1 cellular context compared by ENCODE assay signal in the genomic region with DNA sequence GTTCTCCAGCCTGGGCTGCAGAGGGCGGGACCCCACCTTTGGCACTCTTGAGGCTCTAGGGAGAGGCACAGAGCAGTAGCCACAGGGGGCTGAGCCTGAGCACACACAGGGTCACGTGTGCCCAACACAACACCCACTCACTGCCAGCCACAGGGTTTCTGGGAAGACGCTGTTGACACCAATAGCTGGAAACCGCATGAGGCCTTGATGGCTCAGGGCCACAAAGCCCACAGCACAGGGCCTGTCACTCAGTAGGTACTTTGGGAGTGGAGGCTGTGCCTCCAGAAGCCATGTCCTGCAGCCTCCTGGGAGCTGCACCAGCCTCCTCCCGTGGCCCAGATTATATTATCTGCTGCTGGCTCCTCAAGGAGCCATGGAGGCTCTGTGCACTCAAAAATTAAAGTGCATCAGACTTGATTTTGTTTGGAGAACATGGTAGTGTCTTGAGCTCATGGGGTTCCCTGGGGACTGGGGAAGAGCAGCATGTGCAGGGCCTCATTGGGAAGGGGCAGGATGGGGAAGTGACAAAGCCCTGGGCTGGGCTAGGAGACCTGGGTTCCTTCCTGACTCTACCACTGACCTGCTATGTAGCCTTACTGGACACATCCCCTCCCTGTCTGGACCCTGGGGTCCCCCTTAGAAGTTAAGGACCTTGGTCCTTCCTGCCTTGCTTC.
TF ChIP-seq lines count a peak whose summit lies in the region.

No MANE protein-coding gene starts in this region.

TF ChIP-seq in HepG2, 621 proteins besides CTCF, POLR2A, EP300 and RAD21 (continued from another document and continues in another):
- TF ChIP-seq KAT2B (IDR thresholded peaks at IDR 0.05; ENCODE audit: borderline replicate concordance, low read depth, low read length) (no peak), SUZ12 (IDR thresholded peaks at IDR 0.05; ENCODE audit: low read depth, low read length) (no peak), SIN3B (IDR thresholded peaks at IDR 0.05; ENCODE audit: low read length) (no peak), MAZ (IDR thresholded peaks at IDR 0.05; ENCODE audit: borderline replicate concordance, low read depth, low read length) (no peak), MAZ (CRISPR knock-in tag; IDR thresholded peaks at IDR 0.05; ENCODE audit: low read depth) (no peak), RAD51 (IDR thresholded peaks at IDR 0.05; ENCODE audit: borderline replicate concordance) (peak; percentile 55; the same call in 1 of the 2 replicates), ZNF496 (CRISPR knock-in tag; IDR thresholded peaks at IDR 0.05; ENCODE audit: insufficient replicate concordance) (no peak), CHD2 (IDR thresholded peaks at IDR 0.05; ENCODE audit: low read depth, low read length) (no peak), WIZ (CRISPR knock-in tag; IDR thresholded peaks at IDR 0.05) (no peak), NR2C2 (CRISPR knock-in tag; IDR thresholded peaks at IDR 0.05; ENCODE audit: borderline replicate concordance) (no peak), MBD4 (IDR thresholded peaks at IDR 0.05; ENCODE audit: borderline replicate concordance, low read length) (no peak), IRF2 (CRISPR knock-in tag; IDR thresholded peaks at IDR 0.05) (peak; percentile 64), SNAI1 (CRISPR knock-in tag; IDR thresholded peaks at IDR 0.05; ENCODE audit: borderline replicate concordance) (no peak), ZC3H4 (CRISPR knock-in tag; IDR thresholded peaks at IDR 0.05; ENCODE audit: borderline replicate concordance) (no peak), ZFP36L1 (CRISPR knock-in tag; IDR thresholded peaks at IDR 0.05) (no peak), PHF8 (CRISPR knock-in tag; IDR thresholded peaks at IDR 0.05) (no peak), SRSF1 (optimal IDR thresholded peaks at IDR 0.05; ENCODE audit: low read depth, low read length) (no peak), THYN1 (CRISPR knock-in tag; IDR thresholded peaks at IDR 0.05; ENCODE audit: borderline replicate concordance, low read depth) (no peak), RBFOX2 (IDR thresholded peaks at IDR 0.05; ENCODE audit: low read depth, low read length) (no peak), PITX1 (CRISPR knock-in tag; IDR thresholded peaks at IDR 0.05) (no peak), TOE1 (CRISPR knock-in tag; IDR thresholded peaks at IDR 0.05) (no peak), SSRP1 (CRISPR knock-in tag; IDR thresholded peaks at IDR 0.05) (no peak), ZNF567 (CRISPR knock-in tag; IDR thresholded peaks at IDR 0.05; ENCODE audit: borderline replicate concordance) (no peak), ARNT (IDR thresholded peaks at IDR 0.05) (no peak), ZBTB7B (CRISPR knock-in tag; IDR thresholded peaks at IDR 0.05) (peak; percentile 60; the same call in 1 of the 2 replicates), ARNT2 (CRISPR knock-in tag; IDR thresholded peaks at IDR 0.05; ENCODE audit: low read depth) (no peak), CENPT (CRISPR knock-in tag; IDR thresholded peaks at IDR 0.05; ENCODE audit: low read depth) (no peak), PRMT3 (CRISPR knock-in tag; IDR thresholded peaks at IDR 0.05; ENCODE audit: borderline replicate concordance, low read depth) (no peak), ZNF382 (CRISPR knock-in tag; IDR thresholded peaks at IDR 0.05; ENCODE audit: borderline replicate concordance) (no peak), ATF7-NPFF (CRISPR knock-in tag; IDR thresholded peaks at IDR 0.05; ENCODE audit: low read depth) (no peak), EED (CRISPR knock-in tag; IDR thresholded peaks at IDR 0.05) (no peak), GTF3A (CRISPR knock-in tag; conservative IDR thresholded peaks at IDR 0.05) (no peak), GLI4 (CRISPR knock-in tag; IDR thresholded peaks at IDR 0.05; ENCODE audit: borderline replicate concordance) (no peak), KAT8 (CRISPR knock-in tag; IDR thresholded peaks at IDR 0.05) (peak; percentile 72)
- TF ChIP-seq, protein P1, sequence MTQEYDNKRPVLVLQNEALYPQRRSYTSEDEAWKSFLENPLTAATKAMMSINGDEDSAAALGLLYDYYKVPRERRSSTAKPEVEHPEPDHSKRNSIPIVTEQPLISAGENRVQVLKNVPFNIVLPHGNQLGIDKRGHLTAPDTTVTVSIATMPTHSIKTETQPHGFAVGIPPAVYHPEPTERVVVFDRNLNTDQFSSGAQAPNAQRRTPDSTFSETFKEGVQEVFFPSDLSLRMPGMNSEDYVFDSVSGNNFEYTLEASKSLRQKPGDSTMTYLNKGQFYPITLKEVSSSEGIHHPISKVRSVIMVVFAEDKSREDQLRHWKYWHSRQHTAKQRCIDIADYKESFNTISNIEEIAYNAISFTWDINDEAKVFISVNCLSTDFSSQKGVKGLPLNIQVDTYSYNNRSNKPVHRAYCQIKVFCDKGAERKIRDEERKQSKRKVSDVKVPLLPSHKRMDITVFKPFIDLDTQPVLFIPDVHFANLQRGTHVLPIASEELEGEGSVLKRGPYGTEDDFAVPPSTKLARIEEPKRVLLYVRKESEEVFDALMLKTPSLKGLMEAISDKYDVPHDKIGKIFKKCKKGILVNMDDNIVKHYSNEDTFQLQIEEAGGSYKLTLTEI (CRISPR knock-in tag; conservative IDR thresholded peaks at IDR 0.05): no peak
- TF ChIP-seq, protein P2, sequence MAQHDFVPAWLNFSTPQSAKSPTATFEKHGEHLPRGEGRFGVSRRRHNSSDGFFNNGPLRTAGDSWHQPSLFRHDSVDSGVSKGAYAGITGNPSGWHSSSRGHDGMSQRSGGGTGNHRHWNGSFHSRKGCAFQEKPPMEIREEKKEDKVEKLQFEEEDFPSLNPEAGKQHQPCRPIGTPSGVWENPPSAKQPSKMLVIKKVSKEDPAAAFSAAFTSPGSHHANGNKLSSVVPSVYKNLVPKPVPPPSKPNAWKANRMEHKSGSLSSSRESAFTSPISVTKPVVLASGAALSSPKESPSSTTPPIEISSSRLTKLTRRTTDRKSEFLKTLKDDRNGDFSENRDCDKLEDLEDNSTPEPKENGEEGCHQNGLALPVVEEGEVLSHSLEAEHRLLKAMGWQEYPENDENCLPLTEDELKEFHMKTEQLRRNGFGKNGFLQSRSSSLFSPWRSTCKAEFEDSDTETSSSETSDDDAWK (CRISPR knock-in tag; IDR thresholded peaks at IDR 0.05): no peak
- TF ChIP-seq, protein P3, sequence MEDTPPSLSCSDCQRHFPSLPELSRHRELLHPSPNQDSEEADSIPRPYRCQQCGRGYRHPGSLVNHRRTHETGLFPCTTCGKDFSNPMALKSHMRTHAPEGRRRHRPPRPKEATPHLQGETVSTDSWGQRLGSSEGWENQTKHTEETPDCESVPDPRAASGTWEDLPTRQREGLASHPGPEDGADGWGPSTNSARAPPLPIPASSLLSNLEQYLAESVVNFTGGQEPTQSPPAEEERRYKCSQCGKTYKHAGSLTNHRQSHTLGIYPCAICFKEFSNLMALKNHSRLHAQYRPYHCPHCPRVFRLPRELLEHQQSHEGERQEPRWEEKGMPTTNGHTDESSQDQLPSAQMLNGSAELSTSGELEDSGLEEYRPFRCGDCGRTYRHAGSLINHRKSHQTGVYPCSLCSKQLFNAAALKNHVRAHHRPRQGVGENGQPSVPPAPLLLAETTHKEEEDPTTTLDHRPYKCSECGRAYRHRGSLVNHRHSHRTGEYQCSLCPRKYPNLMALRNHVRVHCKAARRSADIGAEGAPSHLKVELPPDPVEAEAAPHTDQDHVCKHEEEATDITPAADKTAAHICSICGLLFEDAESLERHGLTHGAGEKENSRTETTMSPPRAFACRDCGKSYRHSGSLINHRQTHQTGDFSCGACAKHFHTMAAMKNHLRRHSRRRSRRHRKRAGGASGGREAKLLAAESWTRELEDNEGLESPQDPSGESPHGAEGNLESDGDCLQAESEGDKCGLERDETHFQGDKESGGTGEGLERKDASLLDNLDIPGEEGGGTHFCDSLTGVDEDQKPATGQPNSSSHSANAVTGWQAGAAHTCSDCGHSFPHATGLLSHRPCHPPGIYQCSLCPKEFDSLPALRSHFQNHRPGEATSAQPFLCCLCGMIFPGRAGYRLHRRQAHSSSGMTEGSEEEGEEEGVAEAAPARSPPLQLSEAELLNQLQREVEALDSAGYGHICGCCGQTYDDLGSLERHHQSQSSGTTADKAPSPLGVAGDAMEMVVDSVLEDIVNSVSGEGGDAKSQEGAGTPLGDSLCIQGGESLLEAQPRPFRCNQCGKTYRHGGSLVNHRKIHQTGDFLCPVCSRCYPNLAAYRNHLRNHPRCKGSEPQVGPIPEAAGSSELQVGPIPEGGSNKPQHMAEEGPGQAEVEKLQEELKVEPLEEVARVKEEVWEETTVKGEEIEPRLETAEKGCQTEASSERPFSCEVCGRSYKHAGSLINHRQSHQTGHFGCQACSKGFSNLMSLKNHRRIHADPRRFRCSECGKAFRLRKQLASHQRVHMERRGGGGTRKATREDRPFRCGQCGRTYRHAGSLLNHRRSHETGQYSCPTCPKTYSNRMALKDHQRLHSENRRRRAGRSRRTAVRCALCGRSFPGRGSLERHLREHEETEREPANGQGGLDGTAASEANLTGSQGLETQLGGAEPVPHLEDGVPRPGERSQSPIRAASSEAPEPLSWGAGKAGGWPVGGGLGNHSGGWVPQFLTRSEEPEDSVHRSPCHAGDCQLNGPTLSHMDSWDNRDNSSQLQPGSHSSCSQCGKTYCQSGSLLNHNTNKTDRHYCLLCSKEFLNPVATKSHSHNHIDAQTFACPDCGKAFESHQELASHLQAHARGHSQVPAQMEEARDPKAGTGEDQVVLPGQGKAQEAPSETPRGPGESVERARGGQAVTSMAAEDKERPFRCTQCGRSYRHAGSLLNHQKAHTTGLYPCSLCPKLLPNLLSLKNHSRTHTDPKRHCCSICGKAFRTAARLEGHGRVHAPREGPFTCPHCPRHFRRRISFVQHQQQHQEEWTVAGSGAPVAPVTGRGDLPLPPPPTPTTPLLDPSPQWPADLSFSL (CRISPR knock-in tag; IDR thresholded peaks at IDR 0.05): no peak
- TF ChIP-seq, protein P4, sequence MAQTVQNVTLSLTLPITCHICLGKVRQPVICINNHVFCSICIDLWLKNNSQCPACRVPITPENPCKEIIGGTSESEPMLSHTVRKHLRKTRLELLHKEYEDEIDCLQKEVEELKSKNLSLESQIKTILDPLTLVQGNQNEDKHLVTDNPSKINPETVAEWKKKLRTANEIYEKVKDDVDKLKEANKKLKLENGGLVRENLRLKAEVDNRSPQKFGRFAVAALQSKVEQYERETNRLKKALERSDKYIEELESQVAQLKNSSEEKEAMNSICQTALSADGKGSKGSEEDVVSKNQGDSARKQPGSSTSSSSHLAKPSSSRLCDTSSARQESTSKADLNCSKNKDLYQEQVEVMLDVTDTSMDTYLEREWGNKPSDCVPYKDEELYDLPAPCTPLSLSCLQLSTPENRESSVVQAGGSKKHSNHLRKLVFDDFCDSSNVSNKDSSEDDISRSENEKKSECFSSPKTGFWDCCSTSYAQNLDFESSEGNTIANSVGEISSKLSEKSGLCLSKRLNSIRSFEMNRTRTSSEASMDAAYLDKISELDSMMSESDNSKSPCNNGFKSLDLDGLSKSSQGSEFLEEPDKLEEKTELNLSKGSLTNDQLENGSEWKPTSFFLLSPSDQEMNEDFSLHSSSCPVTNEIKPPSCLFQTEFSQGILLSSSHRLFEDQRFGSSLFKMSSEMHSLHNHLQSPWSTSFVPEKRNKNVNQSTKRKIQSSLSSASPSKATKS (CRISPR knock-in tag; IDR thresholded peaks at IDR 0.05): no peak
- TF ChIP-seq, protein P5, sequence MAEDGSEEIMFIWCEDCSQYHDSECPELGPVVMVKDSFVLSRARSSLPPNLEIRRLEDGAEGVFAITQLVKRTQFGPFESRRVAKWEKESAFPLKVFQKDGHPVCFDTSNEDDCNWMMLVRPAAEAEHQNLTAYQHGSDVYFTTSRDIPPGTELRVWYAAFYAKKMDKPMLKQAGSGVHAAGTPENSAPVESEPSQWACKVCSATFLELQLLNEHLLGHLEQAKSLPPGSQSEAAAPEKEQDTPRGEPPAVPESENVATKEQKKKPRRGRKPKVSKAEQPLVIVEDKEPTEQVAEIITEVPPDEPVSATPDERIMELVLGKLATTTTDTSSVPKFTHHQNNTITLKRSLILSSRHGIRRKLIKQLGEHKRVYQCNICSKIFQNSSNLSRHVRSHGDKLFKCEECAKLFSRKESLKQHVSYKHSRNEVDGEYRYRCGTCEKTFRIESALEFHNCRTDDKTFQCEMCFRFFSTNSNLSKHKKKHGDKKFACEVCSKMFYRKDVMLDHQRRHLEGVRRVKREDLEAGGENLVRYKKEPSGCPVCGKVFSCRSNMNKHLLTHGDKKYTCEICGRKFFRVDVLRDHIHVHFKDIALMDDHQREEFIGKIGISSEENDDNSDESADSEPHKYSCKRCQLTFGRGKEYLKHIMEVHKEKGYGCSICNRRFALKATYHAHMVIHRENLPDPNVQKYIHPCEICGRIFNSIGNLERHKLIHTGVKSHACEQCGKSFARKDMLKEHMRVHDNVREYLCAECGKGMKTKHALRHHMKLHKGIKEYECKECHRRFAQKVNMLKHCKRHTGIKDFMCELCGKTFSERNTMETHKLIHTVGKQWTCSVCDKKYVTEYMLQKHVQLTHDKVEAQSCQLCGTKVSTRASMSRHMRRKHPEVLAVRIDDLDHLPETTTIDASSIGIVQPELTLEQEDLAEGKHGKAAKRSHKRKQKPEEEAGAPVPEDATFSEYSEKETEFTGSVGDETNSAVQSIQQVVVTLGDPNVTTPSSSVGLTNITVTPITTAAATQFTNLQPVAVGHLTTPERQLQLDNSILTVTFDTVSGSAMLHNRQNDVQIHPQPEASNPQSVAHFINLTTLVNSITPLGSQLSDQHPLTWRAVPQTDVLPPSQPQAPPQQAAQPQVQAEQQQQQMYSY (CRISPR knock-in tag; IDR thresholded peaks at IDR 0.05): no peak
- TF ChIP-seq, protein P6, sequence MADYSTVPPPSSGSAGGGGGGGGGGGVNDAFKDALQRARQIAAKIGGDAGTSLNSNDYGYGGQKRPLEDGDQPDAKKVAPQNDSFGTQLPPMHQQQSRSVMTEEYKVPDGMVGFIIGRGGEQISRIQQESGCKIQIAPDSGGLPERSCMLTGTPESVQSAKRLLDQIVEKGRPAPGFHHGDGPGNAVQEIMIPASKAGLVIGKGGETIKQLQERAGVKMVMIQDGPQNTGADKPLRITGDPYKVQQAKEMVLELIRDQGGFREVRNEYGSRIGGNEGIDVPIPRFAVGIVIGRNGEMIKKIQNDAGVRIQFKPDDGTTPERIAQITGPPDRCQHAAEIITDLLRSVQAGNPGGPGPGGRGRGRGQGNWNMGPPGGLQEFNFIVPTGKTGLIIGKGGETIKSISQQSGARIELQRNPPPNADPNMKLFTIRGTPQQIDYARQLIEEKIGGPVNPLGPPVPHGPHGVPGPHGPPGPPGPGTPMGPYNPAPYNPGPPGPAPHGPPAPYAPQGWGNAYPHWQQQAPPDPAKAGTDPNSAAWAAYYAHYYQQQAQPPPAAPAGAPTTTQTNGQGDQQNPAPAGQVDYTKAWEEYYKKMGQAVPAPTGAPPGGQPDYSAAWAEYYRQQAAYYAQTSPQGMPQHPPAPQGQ (CRISPR knock-in tag; IDR thresholded peaks at IDR 0.05; ENCODE audit: borderline replicate concordance): no peak
- TF ChIP-seq, protein P7, sequence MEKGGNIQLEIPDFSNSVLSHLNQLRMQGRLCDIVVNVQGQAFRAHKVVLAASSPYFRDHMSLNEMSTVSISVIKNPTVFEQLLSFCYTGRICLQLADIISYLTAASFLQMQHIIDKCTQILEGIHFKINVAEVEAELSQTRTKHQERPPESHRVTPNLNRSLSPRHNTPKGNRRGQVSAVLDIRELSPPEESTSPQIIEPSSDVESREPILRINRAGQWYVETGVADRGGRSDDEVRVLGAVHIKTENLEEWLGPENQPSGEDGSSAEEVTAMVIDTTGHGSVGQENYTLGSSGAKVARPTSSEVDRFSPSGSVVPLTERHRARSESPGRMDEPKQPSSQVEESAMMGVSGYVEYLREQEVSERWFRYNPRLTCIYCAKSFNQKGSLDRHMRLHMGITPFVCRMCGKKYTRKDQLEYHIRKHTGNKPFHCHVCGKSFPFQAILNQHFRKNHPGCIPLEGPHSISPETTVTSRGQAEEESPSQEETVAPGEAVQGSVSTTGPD (CRISPR knock-in tag; IDR thresholded peaks at IDR 0.05): no peak
